In the genomic region with DNA sequence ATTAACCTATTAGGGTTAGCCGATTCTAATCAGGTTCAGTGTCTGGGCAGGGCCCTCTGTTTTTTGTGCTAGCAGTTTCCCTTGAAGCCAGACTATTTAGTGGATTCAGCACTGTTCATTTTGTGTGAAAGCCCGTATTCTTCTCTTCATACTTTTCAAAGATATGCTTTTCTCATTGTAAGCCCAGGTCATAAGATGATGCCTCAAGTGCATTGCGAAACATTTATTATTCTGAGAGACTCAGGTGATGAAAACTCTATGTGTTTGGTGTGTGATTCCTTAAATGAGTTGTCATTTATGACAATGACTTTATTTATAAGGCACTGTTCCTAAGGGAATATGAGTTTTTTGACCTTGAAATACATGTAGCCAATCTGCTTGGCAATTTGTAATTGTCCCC, we compare ENCODE assay signal across 22 cellular contexts.
DNase-seq lines count a peak whose midpoint lies in the region; FAIRE-seq and TF ChIP-seq lines count a peak whose summit lies in the region.
"Had no signal": no experiment of that assay in that cellular context is flagged by ENCODE, and none has a peak within 500 bp of the region (broad histone marks: within the 10 kb centered on the region; RNA-seq: fewer than 3 reads in every experiment).

No MANE protein-coding gene starts in this region.

- H3K4me3 Mint-ChIP-seq in mesothelial cell of epicardium, result no peak overlapping the region
- H3K4me3 Mint-ChIP-seq: CD8-positive, alpha-beta T cell; GM23338; IgD-negative memory B cell had no signal

- H3K27me3 ChIP-seq in BLaER1 (no peaks in the 10 kb centered on the region), DOHH2 (ENCODE audit: control insufficient read depth, low read length) (no peaks in the 10 kb centered on the region), bronchial epithelial cell (ENCODE audit: control insufficient read depth, insufficient read depth, low read length) (no peaks in the 10 kb centered on the region), Peyer's patch (no peaks in the 10 kb centered on the region)

- H3K27ac Mint-ChIP-seq in mesothelial cell of epicardium, result peak overlapping the region; percentile 72
- H3K27ac Mint-ChIP-seq: CD8-positive, alpha-beta T cell; GM23338; IgD-negative memory B cell had no signal

- H3K9me3 Mint-ChIP-seq in mesothelial cell of epicardium, result no peaks in the 10 kb centered on the region
- H3K9me3 Mint-ChIP-seq: GM23338 had no signal

- H3K4me1 ChIP-seq in BLaER1 (peaks cover 25% of the 10 kb centered on the region), DOHH2 (ENCODE audit: control insufficient read depth, low read length) (peaks cover 71% of the 10 kb centered on the region), Peyer's patch (no peaks in the 10 kb centered on the region)

- H4K20me1 ChIP-seq in BLaER1 (no peaks in the 10 kb centered on the region), DOHH2 (ENCODE audit: control insufficient read depth, insufficient read depth, low read depth, low read length) (no peaks in the 10 kb centered on the region)

- no peaks in the 10 kb centered on the region for H3K79me2 ChIP-seq in DOHH2 (ENCODE audit: control insufficient read depth, low read length)

- no peak for TF ChIP-seq POLR2A in Peyer's patch (IDR thresholded peaks at IDR 0.05)

- no peak overlapping the region for H3K4me3 ChIP-seq in BLaER1
- peak overlapping the region; percentile 39; the same call in 1 of the 2 replicates for H3K4me3 ChIP-seq in DOHH2 (ENCODE audit: low read length)
- no peak overlapping the region for H3K4me3 ChIP-seq in bronchial epithelial cell (ENCODE audit: low read depth, low read length)
- no peak overlapping the region for H3K4me3 ChIP-seq in Peyer's patch
- H3K4me3 ChIP-seq: GM23338 had no signal

- H3F3A ChIP-seq in DOHH2 (ENCODE audit: control insufficient read depth, insufficient read depth), result 0 out of 2 replicates have a peak, but pooled peaks cover 2% of the 10 kb centered on the region

- H3K9ac ChIP-seq in BLaER1, result no peak overlapping the region

- peak overlapping the region; percentile 39; the same call in 1 of the 2 replicates for H3K4me2 ChIP-seq in BLaER1
- peak overlapping the region; percentile 48; the same call in 1 of the 2 replicates for H3K4me2 ChIP-seq in DOHH2 (ENCODE audit: low read length)
- H3K4me2 ChIP-seq: GM23338 had no signal

- FAIRE-seq in bronchial epithelial cell (lab: Jason Lieb, UNC), result no peak
- FAIRE-seq: A204.1, G401.6, GM12891, H54 had no signal

- no peaks in the 10 kb centered on the region; the same call in 1 of the 2 replicates for H3K9me3 ChIP-seq in BLaER1
- H3K9me3 ChIP-seq in DOHH2 (ENCODE audit: control insufficient read depth, insufficient read depth, low read length), result no peaks in the 10 kb centered on the region
- H3K9me3 ChIP-seq in Peyer's patch, result no peaks in the 10 kb centered on the region

- DNase-seq in bronchial epithelial cell (ENCODE audit: low read depth) (peak; percentile 28), mesothelial cell of epicardium (ENCODE audit: low spot score in 2 of 2, unreplicated experiment in 2 of 2) (no peak), Peyer's patch (no peak)
- DNase-seq in stimulated activated CD4-positive, alpha-beta T cell treated with anti-CD3 and anti-CD28 coated beads, Interleukin-4, amount 100 ng/mL, for 24 hours, result no peak
- no peak for DNase-seq in stimulated activated CD4-positive, alpha-beta T cell treated with anti-CD3 and anti-CD28 coated beads, Interleukin-15, amount 100 ng/mL, for 24 hours
- DNase-seq: AML-193; CD8-positive, alpha-beta T cell; COR-L47; DMS 273 treated with DMSO at 0.1 percent for 48 hours; DMS53; DND-41; HCEC 1CT; KG1 had no signal

- H3K36me3 Mint-ChIP-seq in mesothelial cell of epicardium, result no peaks in the 10 kb centered on the region
- H3K36me3 Mint-ChIP-seq: CD8-positive, alpha-beta T cell had no signal

- H3K27me3 Mint-ChIP-seq in mesothelial cell of epicardium (ENCODE audit: low read depth), result no peaks in the 10 kb centered on the region

- TF ChIP-seq CTCF in DOHH2 (IDR thresholded peaks at IDR 0.05; ENCODE audit: low read depth, low read length, poor library complexity, severe bottlenecking) (no peak), bronchial epithelial cell (IDR thresholded peaks at IDR 0.05; ENCODE audit: insufficient read depth, low read length, severe bottlenecking) (no peak), mesothelial cell of epicardium (IDR thresholded peaks at IDR 0.05; ENCODE audit: unreplicated experiment) (no peak), Peyer's patch (IDR thresholded peaks at IDR 0.05) (no peak)

- no peak overlapping the region for H3K27ac ChIP-seq in BLaER1
- peak overlapping the region; percentile 51; the same call in 1 of the 2 replicates for H3K27ac ChIP-seq in DOHH2 (ENCODE audit: low read depth, low read length)
- H3K27ac ChIP-seq in Peyer's patch, result no peak overlapping the region
- H3K27ac ChIP-seq: HL-60 had no signal

- H3K4me1 Mint-ChIP-seq in mesothelial cell of epicardium, result peaks cover 86% of the 10 kb centered on the region
- H3K4me1 Mint-ChIP-seq: IgD-negative memory B cell had no signal

- no peaks in the 10 kb centered on the region for H3K36me3 ChIP-seq in BLaER1
- peaks cover 8% of the 10 kb centered on the region for H3K36me3 ChIP-seq in DOHH2 (ENCODE audit: control insufficient read depth, low read length)
- H3K36me3 ChIP-seq in bronchial epithelial cell (ENCODE audit: control insufficient read depth, insufficient read depth, low read length), result no peaks in the 10 kb centered on the region
- no peaks in the 10 kb centered on the region for H3K36me3 ChIP-seq in Peyer's patch

- no peaks in the 10 kb centered on the region for H3K9me2 ChIP-seq in DOHH2 (replicated peaks; ENCODE audit: control insufficient read depth, low read length)
